1 cellular context compared by ENCODE assay signal in the genomic region with DNA sequence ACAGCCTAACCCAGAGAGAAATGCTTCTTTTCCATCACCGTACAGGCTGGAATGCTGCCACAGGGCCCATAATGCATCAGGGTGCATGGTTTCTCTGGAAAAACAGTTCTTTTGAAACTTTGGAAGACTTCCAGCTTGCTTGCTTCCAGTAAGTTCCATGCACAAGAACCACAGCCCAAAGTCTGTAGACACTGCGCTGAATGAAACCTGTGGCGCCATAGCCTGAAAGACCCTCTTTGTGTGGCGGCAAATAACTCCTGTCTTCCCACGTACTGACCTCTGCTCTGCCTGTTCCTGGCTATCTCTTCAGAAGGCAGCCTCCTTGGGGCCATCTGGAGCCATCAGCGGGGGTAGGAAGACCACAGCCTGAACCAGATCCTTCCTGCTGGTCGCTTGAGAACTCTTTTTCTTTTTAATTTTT.
TF ChIP-seq lines count a peak whose summit lies in the region.

No MANE protein-coding gene starts in this region.

TF ChIP-seq in IMR-90, 13 proteins besides CTCF, POLR2A, EP300 and RAD21 (continued from another document):
- TF ChIP-seq, protein P1, sequence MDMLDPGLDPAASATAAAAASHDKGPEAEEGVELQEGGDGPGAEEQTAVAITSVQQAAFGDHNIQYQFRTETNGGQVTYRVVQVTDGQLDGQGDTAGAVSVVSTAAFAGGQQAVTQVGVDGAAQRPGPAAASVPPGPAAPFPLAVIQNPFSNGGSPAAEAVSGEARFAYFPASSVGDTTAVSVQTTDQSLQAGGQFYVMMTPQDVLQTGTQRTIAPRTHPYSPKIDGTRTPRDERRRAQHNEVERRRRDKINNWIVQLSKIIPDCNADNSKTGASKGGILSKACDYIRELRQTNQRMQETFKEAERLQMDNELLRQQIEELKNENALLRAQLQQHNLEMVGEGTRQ (IDR thresholded peaks at IDR 0.05; ENCODE audit: low read depth, low read length) = no peak
- TF ChIP-seq MAZ (IDR thresholded peaks at IDR 0.05; ENCODE audit: borderline replicate concordance, low read depth, low read length) (no peak), SMC3 (IDR thresholded peaks at IDR 0.05; ENCODE audit: low read depth, low read length) (no peak), BHLHE40 (IDR thresholded peaks at IDR 0.05; ENCODE audit: low read depth, low read length) (no peak), CHD1 (IDR thresholded peaks at IDR 0.05; ENCODE audit: low read depth, low read length) (no peak), NFE2L2 (IDR thresholded peaks at IDR 0.05; ENCODE audit: low read depth, low read length) (no peak), FOS (IDR thresholded peaks at IDR 0.05; ENCODE audit: low read depth, low read length) (no peak), CEBPB (IDR thresholded peaks at IDR 0.05; ENCODE audit: low read depth, low read length) (no peak), MAFK (IDR thresholded peaks at IDR 0.05; ENCODE audit: low read depth, low read length) (no peak), MXI1 (IDR thresholded peaks at IDR 0.05; ENCODE audit: borderline replicate concordance, low read depth, low read length) (no peak), RCOR1 (IDR thresholded peaks at IDR 0.05; ENCODE audit: insufficient replicate concordance, low read length) (no peak)
- TF ChIP-seq, protein P2, sequence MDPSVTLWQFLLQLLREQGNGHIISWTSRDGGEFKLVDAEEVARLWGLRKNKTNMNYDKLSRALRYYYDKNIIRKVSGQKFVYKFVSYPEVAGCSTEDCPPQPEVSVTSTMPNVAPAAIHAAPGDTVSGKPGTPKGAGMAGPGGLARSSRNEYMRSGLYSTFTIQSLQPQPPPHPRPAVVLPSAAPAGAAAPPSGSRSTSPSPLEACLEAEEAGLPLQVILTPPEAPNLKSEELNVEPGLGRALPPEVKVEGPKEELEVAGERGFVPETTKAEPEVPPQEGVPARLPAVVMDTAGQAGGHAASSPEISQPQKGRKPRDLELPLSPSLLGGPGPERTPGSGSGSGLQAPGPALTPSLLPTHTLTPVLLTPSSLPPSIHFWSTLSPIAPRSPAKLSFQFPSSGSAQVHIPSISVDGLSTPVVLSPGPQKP (IDR thresholded peaks at IDR 0.05; ENCODE audit: borderline replicate concordance, low read depth, low read length) = no peak
TF ChIP-seq in IMR-90: peak in this region for 0.
